ENCODE assay signal across 9 cellular contexts in the genomic region with DNA sequence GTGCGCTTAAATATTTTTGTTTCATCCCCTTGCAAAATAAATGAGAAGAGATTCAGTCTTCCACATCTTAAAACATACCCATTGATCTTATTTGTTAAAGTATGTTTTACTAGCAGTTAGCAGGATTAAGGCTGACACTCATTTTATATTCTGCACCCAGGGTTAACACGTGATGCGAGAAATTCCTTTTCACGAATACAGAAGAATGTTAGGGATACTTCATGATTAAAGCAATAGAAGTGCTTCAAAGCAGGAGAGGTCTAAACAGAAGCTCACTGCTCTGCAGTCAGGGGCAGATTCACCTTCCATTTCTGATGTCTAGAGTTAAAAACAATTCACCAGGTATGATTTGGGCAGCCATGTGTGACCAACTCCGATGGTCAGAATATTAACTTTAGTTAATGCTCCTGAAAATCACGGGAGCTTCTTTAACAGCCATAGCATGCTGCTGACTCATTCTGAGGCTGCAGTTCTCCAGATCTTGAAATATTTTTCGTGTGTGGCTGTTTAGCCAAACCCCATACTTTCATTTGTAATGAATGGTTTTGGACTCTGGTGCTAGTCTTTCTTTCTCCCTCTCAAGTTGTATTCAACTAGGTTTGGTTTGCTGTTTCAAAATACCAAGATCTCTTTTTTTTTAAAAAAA. TPM values are rescaled to one million over a fixed set of nuclear protein-coding genes. Genes with fewer than 3 reads are reported as not detected.
DNase-seq lines count a peak whose midpoint lies in the region; ATAC-seq and TF ChIP-seq lines count a peak whose summit lies in the region.
"Had no signal": no experiment of that assay in that cellular context is flagged by ENCODE, and none has a peak within 500 bp of the region (broad histone marks: within the 10 kb centered on the region; RNA-seq: fewer than 3 reads in every experiment).

No MANE protein-coding gene starts in this region.

- H3K4me3 Mint-ChIP-seq in HFFc6 = peak overlapping the region; percentile 72
- H3K4me3 Mint-ChIP-seq in activated T-helper 1 cell treated with anti-CD3 and anti-CD28 coated beads, Interleukin-12 subunit alpha, Interleukin-12 subunit beta, Interleukin-2, Interleukin-4 antibody, amounts not matched to agents 30 ng/mL and 10 ng/mL and 1 ng/mL, durations not matched to agents 14 hours and 24 hours and 36 hours = no peak overlapping the region
- no peak overlapping the region for H3K4me3 Mint-ChIP-seq in activated T-helper 17 cell treated with anti-CD3 and anti-CD28 coated beads, Interleukin-2, amount 50 U/mL, for 72 hours

- DNase-seq in AG04449 (ENCODE audit: low read depth, low spot score) (no peak), HFFc6 (peak; percentile 81), kidney tubule cell (ENCODE audit: low spot score) (peak; percentile 89), GM10266 (ENCODE audit: extremely low spot score) (no peak)
- DNase-seq in activated T-helper 1 cell treated with anti-CD3 and anti-CD28 coated beads, Interleukin-12 subunit alpha, Interleukin-12 subunit beta, Interleukin-2, Interleukin-4 antibody, amounts not matched to agents 30 ng/mL and 10 ng/mL and 1 ng/mL, durations not matched to agents 14 hours and 24 hours and 36 hours (ENCODE audit: low spot score) = no peak
- no peak for DNase-seq in activated naive CD4-positive, alpha-beta T cell treated with anti-CD3 and anti-CD28 coated beads, Interleukin-2, amount 50 U/mL, for 72 hours (ENCODE audit: low spot score in 2 of 2)
- DNase-seq: DND-41 had no signal

- peak overlapping the region; percentile 32 for H3K4me3 ChIP-seq in AG04449 (ENCODE audit: low read depth, low read length)

- POLR2A ChIA-PET in AG04449 (lab: Yijun Ruan, JAX) = interaction anchor here (1.0 kb wide), 2 partner anchors 76 to 152 kb away, joined by 3 to 5 read pairs; no protein-coding TSS in a partner anchor

- peak overlapping the region; percentile 88 for H3K27ac Mint-ChIP-seq in HFFc6
- no peak overlapping the region for H3K27ac Mint-ChIP-seq in activated T-helper 1 cell treated with anti-CD3 and anti-CD28 coated beads, Interleukin-12 subunit alpha, Interleukin-12 subunit beta, Interleukin-2, Interleukin-4 antibody, amounts not matched to agents 30 ng/mL and 10 ng/mL and 1 ng/mL, durations not matched to agents 14 hours and 24 hours and 36 hours
- no peak overlapping the region for H3K27ac Mint-ChIP-seq in activated naive CD4-positive, alpha-beta T cell treated with anti-CD3 and anti-CD28 coated beads, Interleukin-2, amount 50 U/mL, for 72 hours
- no peak overlapping the region for H3K27ac Mint-ChIP-seq in activated T-helper 17 cell treated with anti-CD3 and anti-CD28 coated beads, Interleukin-2, amount 50 U/mL, for 72 hours

- H3K4me1 Mint-ChIP-seq in HFFc6 (ENCODE audit: low read depth) = peaks cover 80% of the 10 kb centered on the region
- H3K4me1 Mint-ChIP-seq in activated T-helper 1 cell treated with anti-CD3 and anti-CD28 coated beads, Interleukin-12 subunit alpha, Interleukin-12 subunit beta, Interleukin-2, Interleukin-4 antibody, amounts not matched to agents 30 ng/mL and 10 ng/mL and 1 ng/mL, durations not matched to agents 14 hours and 24 hours and 36 hours (ENCODE audit: low read depth) = peaks cover 5% of the 10 kb centered on the region
- no peaks in the 10 kb centered on the region for H3K4me1 Mint-ChIP-seq in activated T-helper 17 cell treated with anti-CD3 and anti-CD28 coated beads, Interleukin-2, amount 50 U/mL, for 72 hours

- peaks cover 3% of the 10 kb centered on the region; the same call in 1 of the 2 replicates for H3K9me3 Mint-ChIP-seq in HFFc6
- H3K9me3 Mint-ChIP-seq in activated T-helper 1 cell treated with anti-CD3 and anti-CD28 coated beads, Interleukin-12 subunit alpha, Interleukin-12 subunit beta, Interleukin-2, Interleukin-4 antibody, amounts not matched to agents 30 ng/mL and 10 ng/mL and 1 ng/mL, durations not matched to agents 14 hours and 24 hours and 36 hours = no peaks in the 10 kb centered on the region
- H3K9me3 Mint-ChIP-seq in activated naive CD4-positive, alpha-beta T cell treated with anti-CD3 and anti-CD28 coated beads, Interleukin-2, amount 50 U/mL, for 72 hours = no peaks in the 10 kb centered on the region
- H3K9me3 Mint-ChIP-seq in activated T-helper 17 cell treated with anti-CD3 and anti-CD28 coated beads, Interleukin-2, amount 50 U/mL, for 72 hours = no peaks in the 10 kb centered on the region

- CTCF ChIA-PET in AG04449 (lab: Yijun Ruan, JAX) = interaction anchor here (0.7 to 17.0 kb wide), 12 partner anchors 11 to 225 kb away, joined by 3 to 159 read pairs (median 4); no protein-coding TSS in a partner anchor

- peaks cover 4% of the 10 kb centered on the region for H3K27me3 Mint-ChIP-seq in HFFc6 (ENCODE audit: insufficient read depth)
- H3K27me3 Mint-ChIP-seq in activated T-helper 1 cell treated with anti-CD3 and anti-CD28 coated beads, Interleukin-12 subunit alpha, Interleukin-12 subunit beta, Interleukin-2, Interleukin-4 antibody, amounts not matched to agents 30 ng/mL and 10 ng/mL and 1 ng/mL, durations not matched to agents 14 hours and 24 hours and 36 hours (ENCODE audit: insufficient read depth) = peaks cover 3% of the 10 kb centered on the region
- no peaks in the 10 kb centered on the region for H3K27me3 Mint-ChIP-seq in activated T-helper 17 cell treated with anti-CD3 and anti-CD28 coated beads, Interleukin-2, amount 50 U/mL, for 72 hours

- TF ChIP-seq CTCF in AG04449 (IDR thresholded peaks at IDR 0.05; ENCODE audit: insufficient read depth, low read length, missing control alignments) (no peak), HFFc6 (IDR thresholded peaks at IDR 0.05) (no peak), GM10266 (IDR thresholded peaks at IDR 0.05; ENCODE audit: control insufficient read depth, insufficient read depth, low read depth, missing control alignments) (no peak)

- no peak for ATAC-seq in activated naive CD4-positive, alpha-beta T cell treated with anti-CD3 and anti-CD28 coated beads, Interleukin-2, amount 50 U/mL, for 72 hours
- no peak for ATAC-seq in activated T-helper 17 cell treated with anti-CD3 and anti-CD28 coated beads, Interleukin-2, amount 50 U/mL, for 72 hours (replicated peaks)

- H3K27ac ChIP-seq in angular gyrus (ENCODE audit: low read depth, low read length) = peak overlapping the region; percentile 12

- intact Hi-C loops in activated T-helper 1 cell treated with anti-CD3 and anti-CD28 coated beads, Interleukin-12 subunit alpha, Interleukin-12 subunit beta, Interleukin-2, Interleukin-4 antibody, amounts not matched to agents 30 ng/mL and 10 ng/mL and 1 ng/mL, durations not matched to agents 14 hours and 24 hours and 36 hours (cut with micrococcal nuclease) = no loop called here

- peaks cover 48% of the 10 kb centered on the region for H3K36me3 Mint-ChIP-seq in HFFc6 (ENCODE audit: low read depth)
- no peaks in the 10 kb centered on the region for H3K36me3 Mint-ChIP-seq in activated T-helper 1 cell treated with anti-CD3 and anti-CD28 coated beads, Interleukin-12 subunit alpha, Interleukin-12 subunit beta, Interleukin-2, Interleukin-4 antibody, amounts not matched to agents 30 ng/mL and 10 ng/mL and 1 ng/mL, durations not matched to agents 14 hours and 24 hours and 36 hours (ENCODE audit: low read depth)
- H3K36me3 Mint-ChIP-seq in activated naive CD4-positive, alpha-beta T cell treated with anti-CD3 and anti-CD28 coated beads, Interleukin-2, amount 50 U/mL, for 72 hours = no peaks in the 10 kb centered on the region
- H3K36me3 Mint-ChIP-seq in activated T-helper 17 cell treated with anti-CD3 and anti-CD28 coated beads, Interleukin-2, amount 50 U/mL, for 72 hours (ENCODE audit: low read depth) = no peaks in the 10 kb centered on the region

RNA-seq across cellular contexts. Expression of a gene that starts 19.7 kb away (rescaled TPM):
- total RNA-seq in HFFc6 (2021; fragmentation: NEBNext Ultra II Directional; extraction: Animal tissue kit (Norgen Biotek cat#: 25700)) = 10 to 100 TPM; 24.4 to 55.1 (median 26.2) TPM
- total RNA-seq in activated T-helper 1 cell treated with anti-CD3 and anti-CD28 coated beads, Interleukin-12 subunit alpha, Interleukin-12 subunit beta, Interleukin-2, Interleukin-4 antibody, amounts not matched to agents 30 ng/mL and 10 ng/mL and 1 ng/mL, durations not matched to agents 14 hours and 24 hours and 36 hours = 0.29 and 1.1 TPM in 2 replicates
- total RNA-seq in activated naive CD4-positive, alpha-beta T cell treated with anti-CD3 and anti-CD28 coated beads, Interleukin-2, amount 50 U/mL, for 72 hours = under 1 TPM; 0.25 to 0.72 TPM
- total RNA-seq in activated T-helper 17 cell treated with anti-CD3 and anti-CD28 coated beads, Interleukin-2, amount 50 U/mL, for 72 hours = 1 to 10 TPM; 1.3 to 1.9 TPM

Comparison
In these comparisons a context has a peak if more than half of its experiments do, and no peak if none do; other contexts are left out.
1. DNase-seq: peak in HFFc6 (single experiment) and kidney tubule cell (single experiment); none in AG04449 (single experiment), activated T-helper 1 cell treated with anti-CD3 and anti-CD28 coated beads, Interleukin-12 subunit alpha, Interleukin-12 subunit beta, Interleukin-2, Interleukin-4 antibody, amounts not matched to agents 30 ng/mL and 10 ng/mL and 1 ng/mL, durations not matched to agents 14 hours and 24 hours and 36 hours (single experiment), activated naive CD4-positive, alpha-beta T cell treated with anti-CD3 and anti-CD28 coated beads, Interleukin-2, amount 50 U/mL, for 72 hours (0 of 2) and GM10266 (single experiment).
2. RNA of a gene that starts 19.7 kb away (total RNA-seq): 24.4 to 55.1 TPM in HFFc6; 1.3 to 1.9 TPM in activated T-helper 17 cell treated with anti-CD3 and anti-CD28 coated beads, Interleukin-2, amount 50 U/mL, for 72 hours, 0.29 to 1.1 TPM in activated T-helper 1 cell treated with anti-CD3 and anti-CD28 coated beads, Interleukin-12 subunit alpha, Interleukin-12 subunit beta, Interleukin-2, Interleukin-4 antibody, amounts not matched to agents 30 ng/mL and 10 ng/mL and 1 ng/mL, durations not matched to agents 14 hours and 24 hours and 36 hours and 0.25 to 0.72 TPM in activated naive CD4-positive, alpha-beta T cell treated with anti-CD3 and anti-CD28 coated beads, Interleukin-2, amount 50 U/mL, for 72 hours; every median in the first group is over 4 times any median in the second.